Comparison of ENCODE assay signal across 18 cellular contexts in genomic region chr1:17109897-17110554, GRCh38. TPM values are rescaled to one million over a fixed set of nuclear protein-coding genes. Genes with fewer than 3 reads are reported as not detected.
DNase-seq lines count a peak whose midpoint lies in the region; ATAC-seq and FAIRE-seq lines count a peak whose summit lies in the region.
"Had no signal": no experiment of that assay in that cellular context is flagged by ENCODE, and none has a peak within 500 bp of the region (broad histone marks: within the 10 kb centered on the region; RNA-seq: fewer than 3 reads in every experiment).

No MANE protein-coding gene starts in this region.

- DNase-seq in NCI-H146 treated with DMSO at 0.1 percent for 48 hours (lab: John Stamatoyannopoulos, UW; ENCODE audit: unreplicated experiment) (peak; percentile 1), amygdala (lab: John Stamatoyannopoulos, UW) (peak in 51 of 56 donors; percentile 13 to 91 (median 71)), medulla oblongata (ENCODE audit: extremely low spot score) (peak; percentile 94), small intestine (peak; percentile 41), SHP77 treated with DMSO at 0.1 percent for 48 hours (lab: John Stamatoyannopoulos, UW) (no peak), NCI-H2081 (lab: John Stamatoyannopoulos, UW) (no peak)
- DNase-seq: activated CD8-positive, alpha-beta T cell treated with anti-CD3 and anti-CD28 coated beads for 36 hours; activated gamma-delta T cell; brain microvascular endothelial cell; CD4-positive, alpha-beta T cell; effector memory CD4-positive, alpha-beta T cell; Karpas-422; NCI-H1436 treated with DMSO at 0.1 percent for 48 hours had no signal

- H3K27ac ChIP-seq in small intestine (ENCODE audit: low read depth in 1 of 2, low read length in 1 of 2), result no peak overlapping the region
- H3K27ac ChIP-seq: brain microvascular endothelial cell, SK-N-MC had no signal

- no peak for ATAC-seq in HG03025 (IDR thresholded peaks at IDR 0.05; ENCODE audit: low FRiP score, unreplicated experiment)
- ATAC-seq: activated CD8-positive, alpha-beta T cell treated with anti-CD3 and anti-CD28 coated beads for 36 hours; GM12878 had no signal

- H3K27me3 ChIP-seq in small intestine (ENCODE audit: control insufficient read depth in 2 of 2, insufficient read depth in 2 of 2, low read length in 2 of 2), result no peaks in the 10 kb centered on the region
- H3K27me3 ChIP-seq: brain microvascular endothelial cell had no signal

- no peaks in the 10 kb centered on the region for H3K9me3 ChIP-seq in small intestine (ENCODE audit: control insufficient read depth, low read depth)

- no peaks in the 10 kb centered on the region for H3K4me1 ChIP-seq in small intestine (ENCODE audit: control insufficient read depth in 2 of 2, insufficient read depth in 1 of 2, low read depth in 1 of 2, low read length in 1 of 2)

- 15 to 38% (median 16%) methylated on average over 5 of the region's 5 CpGs for WGBS in small intestine, 3 donors

- no peak for FAIRE-seq in small intestine (lab: Jason Lieb, UNC)
- FAIRE-seq: GM12878, islet of Langerhans, TTC549 had no signal

- H3K36me3 ChIP-seq in small intestine (ENCODE audit: control insufficient read depth in 2 of 2, insufficient read depth in 2 of 2, low read length in 2 of 2), result no peaks in the 10 kb centered on the region
- H3K36me3 ChIP-seq: brain microvascular endothelial cell had no signal

- H3K4me3 ChIP-seq in small intestine (ENCODE audit: low read depth in 1 of 2, low read length in 2 of 2), result no peak overlapping the region
- H3K4me3 ChIP-seq: GM12878, SK-N-MC had no signal

RNA-seq across cellular contexts. Expression of gene PADI2, which starts 9.2 kb away (rescaled TPM):
- polyA plus RNA-seq in small intestine, result under 1 TPM in 2 of 3 donors, not detected in 1; 0.28 to 0.54 TPM

RNA-seq across cellular contexts. Expression of gene SDHB, which starts 56.2 kb away (rescaled TPM):
- polyA plus RNA-seq in small intestine, result 100 to 1,000 TPM; 184 to 380 (median 263) TPM

Comparison
In these comparisons a context has a peak if more than half of its experiments do, and no peak if none do; other contexts are left out.
1. DNase-seq: peak in NCI-H146 treated with DMSO at 0.1 percent for 48 hours (single experiment), amygdala (51 of 56), medulla oblongata (single experiment) and small intestine (single experiment); none in SHP77 treated with DMSO at 0.1 percent for 48 hours (single experiment) and NCI-H2081 (0 of 2).